Comparison of ENCODE assay signal across 8 cellular contexts in genomic region chr9:117088786-117089185, GRCh38.
"Had no signal": no experiment of that assay in that cellular context is flagged by ENCODE, and none has a peak within 500 bp of the region (broad histone marks: within the 10 kb centered on the region; RNA-seq: fewer than 3 reads in every experiment).

No MANE protein-coding gene starts in this region.

- H3K9me3 ChIP-seq: HAP-1 had no signal

- H3K27ac Mint-ChIP-seq: HFFc6 had no signal

- H3K36me3 ChIP-seq: HAP-1 had no signal

- ATAC-seq: HCT116, K562 had no signal

- DNase-seq: GM23248, GOT3, H7, HFFc6, IMR-90 had no signal

- H3K4me1 ChIP-seq: HAP-1 had no signal

- H3K27ac ChIP-seq: GM23248 had no signal

- H3K4me3 ChIP-seq: GM23248, HAP-1, K562 had no signal

- H3K4me3 Mint-ChIP-seq: HFFc6 had no signal
